ENCODE assay signal across 11 cellular contexts in the genomic region with DNA sequence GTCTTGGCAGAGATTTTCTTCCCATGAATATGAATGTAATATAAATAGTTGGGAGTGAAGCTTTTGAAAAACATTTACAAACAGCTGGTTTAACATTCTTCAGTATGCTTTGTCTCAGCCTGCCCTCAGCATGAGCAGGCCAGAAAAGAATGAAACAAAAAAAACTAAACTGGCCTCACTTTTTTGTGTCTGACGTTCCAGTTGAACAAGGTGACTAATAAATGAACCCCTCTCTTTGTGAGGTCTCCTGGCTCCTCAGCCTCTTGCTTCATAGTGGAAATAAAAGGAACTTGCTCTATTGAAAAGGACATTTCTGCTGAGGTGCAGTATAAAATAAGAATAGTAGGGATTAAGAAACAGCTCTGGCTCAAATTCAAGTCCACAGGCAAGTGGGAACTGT. TPM values are rescaled to one million over a fixed set of nuclear protein-coding genes. Genes with fewer than 3 reads are reported as not detected.
DNase-seq lines count a peak whose midpoint lies in the region; ATAC-seq, FAIRE-seq and TF ChIP-seq lines count a peak whose summit lies in the region.
"Had no signal": no experiment of that assay in that cellular context is flagged by ENCODE, and none has a peak within 500 bp of the region (broad histone marks: within the 10 kb centered on the region; RNA-seq: fewer than 3 reads in every experiment).

No MANE protein-coding gene starts in this region.

- H3K4me1 ChIP-seq in keratinocyte (ENCODE audit: control insufficient read depth, extremely low read depth, insufficient read depth, low read length) (peaks cover 26% of the 10 kb centered on the region), small intestine (ENCODE audit: control insufficient read depth in 2 of 2, insufficient read depth in 1 of 2, low read depth in 1 of 2, low read length in 1 of 2) (no peaks in the 10 kb centered on the region)

- ATAC-seq in Right ventricle myocardium inferior, result peak; percentile 32
- ATAC-seq in GM21526 (IDR thresholded peaks at IDR 0.05; ENCODE audit: low FRiP score, unreplicated experiment), result no peak

- H3K79me2 ChIP-seq in keratinocyte (ENCODE audit: control insufficient read depth, insufficient read depth, low read length), result no peaks in the 10 kb centered on the region

- no peak for FAIRE-seq in bronchial epithelial cell (lab: Jason Lieb, UNC)
- FAIRE-seq in keratinocyte (lab: Jason Lieb, UNC), result peak; percentile 26
- no peak for FAIRE-seq in small intestine (lab: Jason Lieb, UNC)
- FAIRE-seq: GM12891 had no signal

- TF ChIP-seq CTCF in bronchial epithelial cell (IDR thresholded peaks at IDR 0.05; ENCODE audit: insufficient read depth, low read length, severe bottlenecking), result no peak
- no peak for TF ChIP-seq CTCF in keratinocyte (optimal IDR thresholded peaks at IDR 0.05 in 1 of 3, IDR thresholded peaks at IDR 0.05 in 1 of 3, conservative IDR thresholded peaks at IDR 0.05 in 1 of 3; ENCODE audit: extremely low read depth in 1 of 3, insufficient read depth in 2 of 3, low read length in 3 of 3)

- no peak for DNase-seq in Right ventricle myocardium inferior (ENCODE audit: missing footprints)
- no peak for DNase-seq in cardiac septum (ENCODE audit: low spot score)
- DNase-seq in bronchial epithelial cell (ENCODE audit: low read depth), result peak; percentile 93
- peak; percentile 41 for DNase-seq in keratinocyte (ENCODE audit: low read depth, low spot score)
- no peak for DNase-seq in HK-2 (ENCODE audit: unreplicated experiment)
- DNase-seq in GM19240 (ENCODE audit: insufficient read length, low spot score), result no peak
- no peak for DNase-seq in small intestine
- DNase-seq: activated naive CD4-positive, alpha-beta T cell treated with Interleukin-2 at 50 U/mL for 16 hours; NCI-H524 treated with DMSO at 0.1 percent for 48 hours had no signal

- WGBS in small intestine, 3 donors, result 19 to 58% (median 38%) methylated on average over 1 of the region's 1 CpG

- no peaks in the 10 kb centered on the region for H3K9me1 ChIP-seq in keratinocyte (ENCODE audit: control insufficient read depth, extremely low read depth, insufficient read depth, low read length)

- H3K4me3 ChIP-seq in bronchial epithelial cell (ENCODE audit: low read depth, low read length) (no peak overlapping the region), keratinocyte (ENCODE audit: control insufficient read depth in 2 of 3, extremely low read depth in 1 of 3, insufficient read depth in 2 of 3, low read depth in 1 of 3, low read length in 3 of 3) (peak overlapping the region in 2 of 3 experiments; percentile 51 to 53), small intestine (ENCODE audit: low read depth in 1 of 2, low read length in 2 of 2) (no peak overlapping the region)

- intact Hi-C loops in Right ventricle myocardium inferior (cut with DNase I), result no loop called here
- intact Hi-C loops in cardiac septum (cut with DNase I), result no loop called here

- H3K9ac ChIP-seq in keratinocyte (ENCODE audit: control insufficient read depth, extremely low read depth, insufficient read depth, low read length), result peak overlapping the region; percentile 61

- H3K36me3 ChIP-seq in bronchial epithelial cell (ENCODE audit: control insufficient read depth, insufficient read depth, low read length), result no peaks in the 10 kb centered on the region
- H3K36me3 ChIP-seq in keratinocyte (ENCODE audit: control insufficient read depth in 2 of 2, extremely low read depth in 1 of 2, insufficient read depth in 2 of 2, low read length in 2 of 2), result no peaks in the 10 kb centered on the region
- H3K36me3 ChIP-seq in small intestine (ENCODE audit: control insufficient read depth in 2 of 2, insufficient read depth in 2 of 2, low read length in 2 of 2), result no peaks in the 10 kb centered on the region

- H3K4me2 ChIP-seq in keratinocyte (ENCODE audit: control insufficient read depth, extremely low read depth, insufficient read depth, low read depth, low read length), result peak overlapping the region; percentile 80

- dilution Hi-C loops in keratinocyte (cut with MboI; ENCODE audit: extremely low pct_ligation_motif_present, low sequenced_read_pairs), result no loop called here

- H3K27ac ChIP-seq in keratinocyte (ENCODE audit: control insufficient read depth, insufficient read depth, low read length) (peak overlapping the region; percentile 85), small intestine (ENCODE audit: low read depth in 1 of 2, low read length in 1 of 2) (peak overlapping the region in 1 of 2 donors; percentile 4)

- H4K20me1 ChIP-seq in keratinocyte (ENCODE audit: control insufficient read depth, extremely low read depth, insufficient read depth, low read length), result no peaks in the 10 kb centered on the region

- H2AFZ ChIP-seq in keratinocyte (ENCODE audit: control insufficient read depth, low read length), result no peak overlapping the region

- H3K9me3 ChIP-seq in keratinocyte (ENCODE audit: control insufficient read depth, low read depth, low read length) (no peaks in the 10 kb centered on the region), small intestine (ENCODE audit: control insufficient read depth, low read depth) (no peaks in the 10 kb centered on the region)

- no peaks in the 10 kb centered on the region for H3K27me3 ChIP-seq in bronchial epithelial cell (ENCODE audit: control insufficient read depth, insufficient read depth, low read length)
- H3K27me3 ChIP-seq in keratinocyte (ENCODE audit: control insufficient read depth, extremely low read depth, insufficient read depth, low read length), result no peaks in the 10 kb centered on the region
- peaks cover 0 to 3% of the 10 kb centered on the region in 2 donors for H3K27me3 ChIP-seq in small intestine (ENCODE audit: control insufficient read depth in 2 of 2, insufficient read depth in 2 of 2, low read length in 2 of 2)

RNA-seq across cellular contexts. Expression of gene CHST7, which starts 9.4 kb away (rescaled TPM):
- total RNA-seq in Right ventricle myocardium inferior (15.1 TPM), cardiac septum (3.5 TPM), bronchial epithelial cell (3.4 and 4.0 TPM in 2 replicates)
- polyA plus RNA-seq in keratinocyte (0.26 to 0.39 TPM (median 0.27 TPM) in 3 replicates), small intestine (1 to 10 TPM in 1 of 3 donors, under 1 TPM in 1, not detected in 1; 0.54 to 3.8 TPM)
- polyA plus RNA-seq in keratinocyte (2011; ENCODE audit: low read depth), result 0.64 TPM
- 0.21 and 0.26 TPM in 2 replicates for polyA plus RNA-seq in keratinocyte (2011; cell fraction: cytosol; rRNA removed)
- polyA plus RNA-seq in keratinocyte (2011; cell fraction: nucleus; rRNA removed), result 0.28 and 0.33 TPM in 2 replicates
- 0.59 and 0.66 TPM in 2 replicates for polyA plus RNA-seq in keratinocyte (2012; ENCODE audit: low replicate concordance)
- 0.72 TPM in 1 of 3 replicates, not detected in the others for polyA minus RNA-seq in keratinocyte
- 0.77 TPM for polyA minus RNA-seq in keratinocyte (2011; cell fraction: cytosol; rRNA and poly(A)+ RNA removed)
- 0.54 and 0.74 TPM in 2 replicates for polyA minus RNA-seq in keratinocyte (2011; cell fraction: nucleus; rRNA and poly(A)+ RNA removed)

RNA-seq across cellular contexts. Expression of gene ZNF674, which starts 37.7 kb away (rescaled TPM):
- total RNA-seq in Right ventricle myocardium inferior (2.2 TPM), cardiac septum (2.0 TPM), bronchial epithelial cell (6.0 and 11.6 TPM in 2 replicates)
- polyA plus RNA-seq in keratinocyte (1.4 to 2.7 TPM (median 2.1 TPM) in 3 replicates), small intestine (1 to 10 TPM in 2 of 3 donors, under 1 TPM in 1; 0.89 to 1.5 (median 1.1) TPM)
- polyA plus RNA-seq in keratinocyte (2011; ENCODE audit: low read depth), result 1.4 TPM
- polyA plus RNA-seq in keratinocyte (2011; cell fraction: cytosol; rRNA removed), result 0.66 and 1.0 TPM in 2 replicates
- polyA plus RNA-seq in keratinocyte (2011; cell fraction: nucleus; rRNA removed), result 2.4 and 3.3 TPM in 2 replicates
- polyA plus RNA-seq in keratinocyte (2012; ENCODE audit: low replicate concordance), result 1.6 and 2.0 TPM in 2 replicates
- polyA minus RNA-seq in keratinocyte, result 3.6 to 6.8 TPM (median 5.7 TPM) in 3 replicates
- 2.3 TPM for polyA minus RNA-seq in keratinocyte (2011; cell fraction: cytosol; rRNA and poly(A)+ RNA removed)
- 3.2 and 5.8 TPM in 2 replicates for polyA minus RNA-seq in keratinocyte (2011; cell fraction: nucleus; rRNA and poly(A)+ RNA removed)

Comparison
In these comparisons a context has a peak if more than half of its experiments do, and no peak if none do; other contexts are left out.
1. DNase-seq: peak in bronchial epithelial cell (single experiment) and keratinocyte (single experiment); none in Right ventricle myocardium inferior (single experiment), cardiac septum (single experiment), HK-2 (single experiment), GM19240 (single experiment) and small intestine (single experiment).
2. H3K4me3 ChIP-seq: peak in keratinocyte (2 of 3); none in bronchial epithelial cell (single experiment) and small intestine (0 of 2).